23 cellular contexts compared by ENCODE assay signal in genomic region chr16:68662035-68662434, GRCh38. TPM values are rescaled to one million over a fixed set of nuclear protein-coding genes. Genes with fewer than 3 reads are reported as not detected.
"Had no signal": no experiment of that assay in that cellular context is flagged by ENCODE, and none has a peak within 500 bp of the region (broad histone marks: within the 10 kb centered on the region; RNA-seq: fewer than 3 reads in every experiment).

No MANE protein-coding gene starts in this region.

- H3K36me3 ChIP-seq: esophagus muscularis mucosa, gastroesophageal sphincter, neutrophil, right lobe of liver, spleen, tibial artery, upper lobe of right lung had no signal

- DNase-seq: cortex of kidney; effector CD8-positive, alpha-beta T cell; glutamatergic neuron; left colon; left ventricle myocardium superior; mucosa of descending colon; naive thymus-derived CD8-positive, alpha-beta T cell; psoas muscle; retina; right lobe of liver; spleen; stimulated activated CD4-positive, alpha-beta T cell treated with anti-CD3 and anti-CD28 coated beads, Interleukin-15, amount 100 ng/mL, for 24 hours; stimulated activated CD4-positive, alpha-beta T cell treated with anti-CD3 and anti-CD28 coated beads, Interleukin-1b, Interleukin-23, amount 100 ng/mL, for 48 hours; stimulated activated CD4-positive, alpha-beta T cell treated with anti-CD3 and anti-CD28 coated beads, Interleukin-4, amount 100 ng/mL, for 24 hours; tibial artery had no signal

- ATAC-seq: gastroesophageal sphincter; left colon; left ventricle myocardium superior; mucosa of descending colon; naive thymus-derived CD8-positive, alpha-beta T cell; psoas muscle; right lobe of liver; stimulated activated memory B cell treated with anti-CD40 and anti-IgM and Interleukin-4, amounts not matched to agents 10 μg/mL and 1 μg/mL and 100 μg/mL, for 72 hours; upper lobe of right lung had no signal

- H3K27me3 ChIP-seq: dorsolateral prefrontal cortex, right lobe of liver, spleen had no signal

- H3K4me3 ChIP-seq: dorsolateral prefrontal cortex, esophagus muscularis mucosa, gastroesophageal sphincter, mucosa of descending colon, psoas muscle, right lobe of liver, spleen, tibial artery, upper lobe of right lung had no signal

- H3K4me1 ChIP-seq: psoas muscle, right lobe of liver, spleen, upper lobe of right lung had no signal

- H3K27ac ChIP-seq: dorsolateral prefrontal cortex, esophagus muscularis mucosa, gastroesophageal sphincter, neutrophil, psoas muscle, right lobe of liver, spleen, tibial artery, upper lobe of right lung had no signal

- H3K9me3 ChIP-seq: esophagus muscularis mucosa, gastroesophageal sphincter, mucosa of descending colon, neutrophil, psoas muscle, right lobe of liver, spleen, tibial artery, upper lobe of right lung had no signal

RNA-seq across cellular contexts. Expression of gene CDH3, which starts 16.9 kb away (rescaled TPM):
- total RNA-seq: lung microvascular endothelial cell, psoas muscle, skeletal muscle tissue had no signal
- polyA plus RNA-seq: naive thymus-derived CD8-positive, alpha-beta T cell had no signal
